Comparison of ENCODE assay signal across 8 cellular contexts in genomic region chr4:76896731-76897521, GRCh38. TPM values are rescaled to one million over a fixed set of nuclear protein-coding genes. Genes with fewer than 3 reads are reported as not detected.
DNase-seq lines count a peak whose midpoint lies in the region; ATAC-seq, FAIRE-seq and TF ChIP-seq lines count a peak whose summit lies in the region.

No MANE protein-coding gene starts in this region.

- H3K79me2 ChIP-seq in HepG2 (ENCODE audit: insufficient read depth, low read length): no peaks in the 10 kb centered on the region

- H3K9me3 ChIP-seq in CD8-positive, alpha-beta T cell (ENCODE audit: low read length): no peaks in the 10 kb centered on the region
- H3K9me3 ChIP-seq in HepG2 (ENCODE audit: low read length): peaks cover under 1% of the 10 kb centered on the region; the same call in 1 of the 2 replicates

- ATAC-seq in CD8-positive, alpha-beta T cell: peak; percentile 67
- peak; percentile 53 for ATAC-seq in GM21390 (IDR thresholded peaks at IDR 0.05; ENCODE audit: unreplicated experiment)
- peak; percentile 80 for ATAC-seq in HepG2
- no peak for ATAC-seq in HG02870 (IDR thresholded peaks at IDR 0.05; ENCODE audit: unreplicated experiment)

- POLR2A ChIA-PET in CD8-positive, alpha-beta T cell (lab: Charles Lee): interaction anchor here (0.8 to 1.0 kb wide), 3 partner anchors 10 to 14 kb away, joined by 3 read pairs; no protein-coding TSS in a partner anchor
- POLR2A ChIA-PET in RWPE1 (lab: Yijun Ruan, JAX; ENCODE audit: low non-redundant PET) (no interaction called here), HepG2 (lab: Yijun Ruan, JAX) (interaction anchor here (1.2 to 2.6 kb wide), 3 partner anchors 53 to 179 kb away, joined by 3 to 15 read pairs (median 3); partner anchors contain the start of gene SEPTIN11)

- no peak overlapping the region for H2AFZ ChIP-seq in HepG2 (ENCODE audit: low read length)

- H3K36me3 ChIP-seq in CD8-positive, alpha-beta T cell (ENCODE audit: insufficient read depth, low read length): no peaks in the 10 kb centered on the region
- H3K36me3 ChIP-seq in HepG2 (replicated peaks in 1 of 2; ENCODE audit: control insufficient read depth in 1 of 2, insufficient read depth in 2 of 2, low read length in 2 of 2): no peaks in the 10 kb centered on the region

- H3K36me3 Mint-ChIP-seq in CD8-positive, alpha-beta T cell: no peaks in the 10 kb centered on the region

- H3K9ac ChIP-seq in HepG2 (ENCODE audit: insufficient read depth, low read depth, low read length): no peak overlapping the region

- peaks cover 32% of the 10 kb centered on the region for H3K27me3 Mint-ChIP-seq in CD8-positive, alpha-beta T cell (ENCODE audit: low read depth)

- H3K4me1 Mint-ChIP-seq in CD8-positive, alpha-beta T cell (ENCODE audit: low read depth): peaks cover 11% of the 10 kb centered on the region

- TF ChIP-seq EP300 in HepG2 (IDR thresholded peaks at IDR 0.05; ENCODE audit: low read depth in 2 of 2, low read length in 2 of 2) (no peak), HepG2 (CRISPR knock-in tag; IDR thresholded peaks at IDR 0.05; ENCODE audit: borderline replicate concordance) (no peak)

- no TSS peak for BruUV-seq in HepG2 (replicated peaks; lab: Mats Ljungman, UMichigan)

- H3K4me2 ChIP-seq in HepG2 (ENCODE audit: low read depth, low read length): peak overlapping the region; percentile 91

- intact Hi-C loops in CD8-positive, alpha-beta T cell (cut with DNase I, micrococcal nuclease): loop anchor here in 1 of 2 experiments (5.0 kb wide), 2 partner anchors 95 to 145 kb away; no protein-coding TSS in a partner anchor
- intact Hi-C loops in HepG2 (cut with micrococcal nuclease; ENCODE audit: unreplicated experiment): loop anchor here (5.0 kb wide), 2 partner anchors 45 to 145 kb away; no protein-coding TSS in a partner anchor

- TF ChIP-seq CTCF in CD8-positive, alpha-beta T cell (IDR thresholded peaks at IDR 0.05): no peak
- TF ChIP-seq CTCF in RWPE1 (conservative IDR thresholded peaks at IDR 0.05; ENCODE audit: low read depth) (no peak), HepG2 (CRISPR knock-in tag; IDR thresholded peaks at IDR 0.05) (no peak)

- no peak for FAIRE-seq in HepG2 (lab: Jason Lieb, UNC)

- 2% methylated on average over 16 of the region's 76 CpGs for WGBS in HepG2 (ENCODE audit: low lambda C conversion rate)

- H3K27me3 ChIP-seq in CD8-positive, alpha-beta T cell (ENCODE audit: insufficient read depth, low read length): peaks cover 14% of the 10 kb centered on the region
- peaks cover 1 to 29% of the 10 kb centered on the region in 2 experiments; a peak in 4 of 5 replicates for H3K27me3 ChIP-seq in HepG2 (ENCODE audit: control insufficient read depth in 1 of 2, insufficient read depth in 2 of 2, low read length in 2 of 2)

- H3K27ac Mint-ChIP-seq in CD8-positive, alpha-beta T cell: no peak overlapping the region

- no peak for TF ChIP-seq RAD21 in HepG2 (CRISPR knock-in tag; IDR thresholded peaks at IDR 0.05)

- CTCF ChIA-PET in CD8-positive, alpha-beta T cell (lab: Charles Lee): interaction anchor here (0.7 to 1.3 kb wide), 3 partner anchors 10 to 148 kb away, joined by 3 to 4 read pairs (median 4); no protein-coding TSS in a partner anchor
- CTCF ChIA-PET in RWPE1 (lab: Yijun Ruan, JAX) (interaction anchor here (0.6 to 0.8 kb wide), 3 partner anchors 107 to 1132 kb away, joined by 3 to 4 read pairs (median 3); no protein-coding TSS in a partner anchor), HepG2 (lab: Yijun Ruan, JAX; ENCODE audit: low intra/inter-chr PET ratio, low total read pairs) (no interaction called here)

- peak overlapping the region; percentile 16 for H3K4me3 ChIP-seq in CD8-positive, alpha-beta T cell (ENCODE audit: low read depth, low read length)
- peak overlapping the region; percentile 51 to 78 (median 64); a peak in 5 of 6 replicates for H3K4me3 ChIP-seq in HepG2 (replicated peaks in 1 of 3; ENCODE audit: insufficient read depth in 1 of 3, low read depth in 2 of 3, low read length in 3 of 3)

- in situ Hi-C loops in HepG2 (cut with HindIII; ENCODE audit: extremely low pct_ligation_motif_present, low pct_unique_long_range_greater_than_20kb): no loop called here

- H3K27ac ChIP-seq in CD8-positive, alpha-beta T cell (ENCODE audit: low read depth, low read length): no peak overlapping the region
- H3K27ac ChIP-seq in RWPE1: no peak overlapping the region
- H3K27ac ChIP-seq in HepG2 (ENCODE audit: extremely low read length, insufficient read depth, low read length): no peak overlapping the region

- H3K4me3 Mint-ChIP-seq in CD8-positive, alpha-beta T cell: no peak overlapping the region

- no peaks in the 10 kb centered on the region for H4K20me1 ChIP-seq in HepG2 (ENCODE audit: insufficient read depth, low read length)

- no peaks in the 10 kb centered on the region for H3K9me3 Mint-ChIP-seq in CD8-positive, alpha-beta T cell

- peak in 4 of 7 experiments; percentile 30 to 59 (median 41) for DNase-seq in CD8-positive, alpha-beta T cell
- DNase-seq in RWPE1 (ENCODE audit: low spot score) (peak; percentile 36), cerebellar cortex (ENCODE audit: low spot score) (peak; percentile 12), HepG2 (ENCODE audit: low spot score) (no peak), NCI-H2196 treated with DMSO at 0.1 percent for 48 hours (lab: John Stamatoyannopoulos, UW; ENCODE audit: unreplicated experiment) (no peak)
- peak; percentile 6 for DNase-seq in stimulated activated naive CD4-positive, alpha-beta T cell treated with Interleukin-2 at 50 U/mL for 16 hours (lab: John Stamatoyannopoulos, UW)

- H3K4me1 ChIP-seq in CD8-positive, alpha-beta T cell (ENCODE audit: insufficient read depth, low read length): peaks cover 2% of the 10 kb centered on the region
- peaks cover 42% of the 10 kb centered on the region for H3K4me1 ChIP-seq in HepG2 (ENCODE audit: insufficient read depth, low read length)

- no peak for TF ChIP-seq POLR2A in HepG2 (IDR thresholded peaks at IDR 0.05; ENCODE audit: insufficient read depth in 1 of 2, low read depth in 2 of 2, low read length in 2 of 2)

TF ChIP-seq in HepG2, 621 proteins besides CTCF, POLR2A, EP300 and RAD21 (continues in another document):
- peak; percentile 18; the same call in 1 of the 2 replicates for TF ChIP-seq ZFX (CRISPR knock-in tag; IDR thresholded peaks at IDR 0.05; ENCODE audit: low read depth)

RNA-seq across cellular contexts. Expression of gene SOWAHB, which starts 1.0 kb away (rescaled TPM):
- total RNA-seq in CD8-positive, alpha-beta T cell: not detected
- total RNA-seq in HepG2 (2016; rRNA removed; fragmentation: Illumina TruSeq; extraction: Trizol): 0.27 and 0.51 TPM in 2 replicates
- total RNA-seq in HepG2 (2016; cell fraction: cytosol; rRNA removed; fragmentation: Illumina TruSeq; extraction: Trizol; ENCODE audit: low read depth): not detected in 2 replicates
- 0.49 and 0.69 TPM in 2 replicates for total RNA-seq in HepG2 (2016; cell fraction: insoluble cytoplasmic fraction; rRNA removed; fragmentation: Illumina TruSeq; extraction: Trizol)
- 0.22 and 0.28 TPM in 2 replicates for total RNA-seq in HepG2 (2016; cell fraction: membrane; rRNA removed; fragmentation: Illumina TruSeq; extraction: Trizol)
- total RNA-seq in HepG2 (2016; cell fraction: nucleus; rRNA removed; fragmentation: Illumina TruSeq; extraction: Trizol): 0.41 and 0.56 TPM in 2 replicates
- polyA plus RNA-seq in HepG2 (2011; rRNA removed): 0.12 and 0.24 TPM in 2 replicates
- 0.08 and 0.26 TPM in 2 replicates for polyA plus RNA-seq in HepG2 (2011; cell fraction: cytosol; rRNA removed)
- 0.28 and 0.29 TPM in 2 replicates for polyA plus RNA-seq in HepG2 (2011; cell fraction: nucleus; rRNA removed)
- polyA plus RNA-seq in HepG2 (2012): 0.05 and 0.08 TPM in 2 replicates
- polyA plus RNA-seq in HepG2 (2016; cell fraction: cytosol; fragmentation: Illumina TruSeq; extraction: Trizol; ENCODE audit: low read depth): not detected in 2 replicates
- polyA plus RNA-seq in HepG2 (2016; cell fraction: insoluble cytoplasmic fraction; fragmentation: Illumina TruSeq; extraction: Trizol; ENCODE audit: low read depth): 0.24 and 0.35 TPM in 2 replicates
- 0.06 TPM in 1 of 2 replicates, not detected in the other for polyA plus RNA-seq in HepG2 (2016; cell fraction: membrane; fragmentation: Illumina TruSeq; extraction: Trizol; ENCODE audit: low read depth)
- polyA plus RNA-seq in HepG2 (2016; cell fraction: nucleus; fragmentation: Illumina TruSeq; extraction: Trizol; ENCODE audit: insufficient read depth, low read depth): 0.23 and 0.32 TPM in 2 replicates
- polyA minus RNA-seq in HepG2 (2011; rRNA and poly(A)+ RNA removed; ENCODE audit: low replicate concordance): 0.20 TPM in 1 of 2 replicates, not detected in the other
- polyA minus RNA-seq in HepG2 (2011; cell fraction: cytosol; rRNA and poly(A)+ RNA removed): 0.44 and 0.49 TPM in 2 replicates
- polyA minus RNA-seq in HepG2 (2011; cell fraction: nucleus; rRNA and poly(A)+ RNA removed): 0.26 and 0.75 TPM in 2 replicates

RNA-seq across cellular contexts. Expression of gene SEPTIN11, which starts 52.6 kb away (rescaled TPM):
- 10 to 100 TPM; 12.3 to 13.1 TPM for total RNA-seq in CD8-positive, alpha-beta T cell
- 47.3 and 87.4 TPM in 2 replicates for total RNA-seq in HepG2 (2016; rRNA removed; fragmentation: Illumina TruSeq; extraction: Trizol)
- 10.8 TPM in 2 replicates for total RNA-seq in HepG2 (2016; cell fraction: cytosol; rRNA removed; fragmentation: Illumina TruSeq; extraction: Trizol; ENCODE audit: low read depth)
- total RNA-seq in HepG2 (2016; cell fraction: insoluble cytoplasmic fraction; rRNA removed; fragmentation: Illumina TruSeq; extraction: Trizol): 49.8 and 80.6 TPM in 2 replicates
- total RNA-seq in HepG2 (2016; cell fraction: membrane; rRNA removed; fragmentation: Illumina TruSeq; extraction: Trizol): 19.7 and 19.9 TPM in 2 replicates
- total RNA-seq in HepG2 (2016; cell fraction: nucleus; rRNA removed; fragmentation: Illumina TruSeq; extraction: Trizol): 41.4 and 41.7 TPM in 2 replicates
- polyA plus RNA-seq in HepG2 (2011; rRNA removed): 19.8 and 28.9 TPM in 2 replicates
- polyA plus RNA-seq in HepG2 (2011; cell fraction: cytosol; rRNA removed): 13.4 and 18.3 TPM in 2 replicates
- polyA plus RNA-seq in HepG2 (2011; cell fraction: nucleus; rRNA removed): 6.3 and 10.6 TPM in 2 replicates
- 17.3 and 20.0 TPM in 2 replicates for polyA plus RNA-seq in HepG2 (2012)
- 1.9 and 2.0 TPM in 2 replicates for polyA plus RNA-seq in HepG2 (2016; cell fraction: cytosol; fragmentation: Illumina TruSeq; extraction: Trizol; ENCODE audit: low read depth)
- polyA plus RNA-seq in HepG2 (2016; cell fraction: insoluble cytoplasmic fraction; fragmentation: Illumina TruSeq; extraction: Trizol; ENCODE audit: low read depth): 70.5 and 72.1 TPM in 2 replicates
- 6.4 and 8.0 TPM in 2 replicates for polyA plus RNA-seq in HepG2 (2016; cell fraction: membrane; fragmentation: Illumina TruSeq; extraction: Trizol; ENCODE audit: low read depth)
- polyA plus RNA-seq in HepG2 (2016; cell fraction: nucleus; fragmentation: Illumina TruSeq; extraction: Trizol; ENCODE audit: insufficient read depth, low read depth): 29.0 and 42.3 TPM in 2 replicates
- 5.8 and 22.8 TPM in 2 replicates for polyA minus RNA-seq in HepG2 (2011; rRNA and poly(A)+ RNA removed; ENCODE audit: low replicate concordance)
- polyA minus RNA-seq in HepG2 (2011; cell fraction: cytosol; rRNA and poly(A)+ RNA removed): 26.1 and 31.4 TPM in 2 replicates
- 51.4 and 52.1 TPM in 2 replicates for polyA minus RNA-seq in HepG2 (2011; cell fraction: nucleus; rRNA and poly(A)+ RNA removed)

Comparison
In these comparisons a context has a peak if more than half of its experiments do, and no peak if none do; other contexts are left out.
1. DNase-seq: peak in CD8-positive, alpha-beta T cell (4 of 7), RWPE1 (single experiment), cerebellar cortex (single experiment) and stimulated activated naive CD4-positive, alpha-beta T cell treated with Interleukin-2 at 50 U/mL for 16 hours (single experiment); none in HepG2 (single experiment) and NCI-H2196 treated with DMSO at 0.1 percent for 48 hours (single experiment).